ENCODE assay signal across 15 cellular contexts in the genomic region with DNA sequence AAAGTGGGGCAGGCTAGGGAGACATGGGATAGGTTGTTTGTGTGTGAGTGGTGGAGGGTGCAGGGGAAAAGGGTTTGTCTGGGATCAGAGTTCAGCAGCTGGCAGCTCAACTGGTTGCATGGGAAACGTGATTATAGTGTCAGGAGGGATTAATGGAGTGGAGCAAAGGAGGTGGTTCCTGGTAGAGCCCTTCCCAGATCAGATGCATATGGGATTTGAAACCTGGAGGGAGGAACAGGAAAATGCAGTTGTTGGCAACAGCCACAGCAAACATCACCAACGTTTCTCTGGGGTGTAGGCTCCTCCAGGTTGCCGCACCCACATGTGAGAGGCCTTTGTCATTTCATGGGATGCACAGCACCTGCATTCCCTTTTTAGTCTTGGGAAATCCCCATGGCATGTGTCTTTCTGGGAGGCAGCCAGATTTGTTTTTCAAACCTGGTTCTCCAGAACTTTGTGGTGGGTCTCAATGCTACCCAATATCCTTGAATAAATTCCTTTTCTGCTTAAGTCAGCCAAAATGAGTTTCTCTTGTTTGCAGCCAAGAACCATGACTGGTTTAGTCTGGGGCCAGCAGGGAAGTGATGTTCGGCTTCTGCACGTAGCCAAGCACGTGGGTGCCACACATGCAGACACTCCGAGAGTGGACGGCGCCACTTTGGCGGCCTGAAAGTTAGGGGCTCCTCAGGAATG.
A peak's percentile ranks its signal among the peaks of the same experiment; 100 is the strongest.
DNase-seq lines count a peak whose midpoint lies in the region; ATAC-seq and TF ChIP-seq lines count a peak whose summit lies in the region.
"Had no signal": no experiment of that assay in that cellular context is flagged by ENCODE, and none has a peak within 500 bp of the region (broad histone marks: within the 10 kb centered on the region; RNA-seq: fewer than 3 reads in every experiment).

No MANE protein-coding gene starts in this region.

- intact Hi-C loops in IMR-90 (cut with micrococcal nuclease) = no loop called here

- peak; percentile 82 for DNase-seq in AG10803 (ENCODE audit: low read depth)
- no peak for DNase-seq in IMR-90
- DNase-seq in activated CD4-positive, alpha-beta T cell treated with anti-CD3 and anti-CD28 coated beads, Interleukin-2, amount 10 ng/mL, durations not matched to agents 7 days and 5 days = no peak
- no peak for DNase-seq in GDM1 (lab: John Stamatoyannopoulos, UW)
- no peak for DNase-seq in T-cell
- DNase-seq: activated CD4-positive, CD25-positive, alpha-beta regulatory T cell treated with anti-CD3 and anti-CD28 coated beads, Interleukin-2, amount 50 U/mL, for 72 hours; activated gamma-delta T cell treated with Interleukin-2 at 50 U/mL for 16 hours; CD4-positive, alpha-beta memory T cell; hippocampal formation; midbrain; NCI-H2029 had no signal

- H3K4me1 ChIP-seq in IMR-90 (ENCODE audit: control insufficient read depth, insufficient read depth, low read length) = peaks cover 11% of the 10 kb centered on the region
- peaks cover 20 to 40% of the 10 kb centered on the region in 2 donors for H3K4me1 ChIP-seq in mucosa of rectum (ENCODE audit: control insufficient read depth in 2 of 2, insufficient read depth in 2 of 2, low read length in 2 of 2)

- no peak overlapping the region for H2BK5ac ChIP-seq in IMR-90 (ENCODE audit: low read depth, low read length, poor library complexity, severe bottlenecking)

- TF ChIP-seq CTCF in AG10803 (conservative IDR thresholded peaks at IDR 0.05; ENCODE audit: low read length) = no peak
- TF ChIP-seq CTCF in IMR-90 (conservative IDR thresholded peaks at IDR 0.05; ENCODE audit: low read depth, low read length) = no peak
- no peak for TF ChIP-seq CTCF in brain (conservative IDR thresholded peaks at IDR 0.05)

- H2AK9ac ChIP-seq in IMR-90 (replicated peaks; ENCODE audit: low read depth, low read length, poor library complexity) = no peak overlapping the region

- H3K4me3 Mint-ChIP-seq in brain (peak overlapping the region in 1 of 5 experiments; percentile 50), T-cell (no peak overlapping the region)
- H3K4me3 Mint-ChIP-seq in activated CD4-positive, alpha-beta T cell treated with anti-CD3 and anti-CD28 coated beads, Interleukin-2, amount 10 ng/mL, durations not matched to agents 7 days and 5 days = no peak overlapping the region
- H3K4me3 Mint-ChIP-seq: CD4-positive, alpha-beta memory T cell had no signal

- H3K14ac ChIP-seq in IMR-90 (replicated peaks; ENCODE audit: low read depth, low read length) = no peak overlapping the region

- TF ChIP-seq POLR2A in IMR-90 (IDR thresholded peaks at IDR 0.05; ENCODE audit: low read depth, low read length) = no peak

- no peak overlapping the region for H4K8ac ChIP-seq in IMR-90 (ENCODE audit: low read depth in 2 of 2, low read length in 2 of 2)

- CTCF ChIA-PET in IMR-90 (lab: Yijun Ruan, JAX) (interaction anchor here (0.6 kb wide), 1 partner anchor 8 kb away, joined by 9 read pairs; no protein-coding TSS in a partner anchor), T-cell (lab: Charles Lee) (interaction anchor here in 1 of 2 donors (0.7 kb wide), 1 partner anchor 7 kb away, joined by 3 read pairs; no protein-coding TSS in a partner anchor)
- CTCF ChIA-PET in activated CD4-positive, alpha-beta T cell treated with anti-CD3 and anti-CD28 coated beads, Interleukin-2, amount 10 ng/mL, durations not matched to agents 7 days and 5 days (lab: Charles Lee) = no interaction called here

- no peak overlapping the region for H2AFZ ChIP-seq in IMR-90 (replicated peaks; ENCODE audit: low read length, poor library complexity)

- H3K27ac ChIP-seq in IMR-90 (ENCODE audit: insufficient read depth, low read length) (no peak overlapping the region), mucosa of rectum (ENCODE audit: low read depth in 2 of 2, low read length in 2 of 2) (peak overlapping the region; percentile 83 to 86)
- H3K27ac ChIP-seq: SJCRH30 had no signal

- no peak overlapping the region for H4K91ac ChIP-seq in IMR-90 (ENCODE audit: insufficient read depth, low read depth, low read length)

- ATAC-seq in IMR-90 (ENCODE audit: low read depth) (no peak), GM19324 (IDR thresholded peaks at IDR 0.05; ENCODE audit: low FRiP score, unreplicated experiment) (no peak), T-cell (replicated peaks in 1 of 4) (no peak)

- no peak overlapping the region for H3K18ac ChIP-seq in IMR-90 (ENCODE audit: low read depth, low read length)

- H3K4me1 Mint-ChIP-seq in brain = peaks cover 63% of the 10 kb centered on the region
- no peaks in the 10 kb centered on the region for H3K4me1 Mint-ChIP-seq in activated CD4-positive, alpha-beta T cell treated with anti-CD3 and anti-CD28 coated beads, Interleukin-2, amount 10 ng/mL, durations not matched to agents 7 days and 5 days
- H3K4me1 Mint-ChIP-seq in T-cell = no peaks in the 10 kb centered on the region
- H3K4me1 Mint-ChIP-seq: CD4-positive, alpha-beta memory T cell had no signal

- WGBS in IMR-90 (ENCODE audit: extremely low coverage in 2 of 2, insufficient read length in 1 of 2), 2 experiments = 72% methylated on average over 6 of the region's 10 CpGs; no CpG with 5 or more reads in 1 of the 2 experiments

- dilution Hi-C loops in IMR-90 (cut with HindIII; ENCODE audit: low sequenced_read_pairs, unreplicated experiment) = no loop called here

- 0 out of 2 replicates have a peak, but pooled peaks cover 5% of the 10 kb centered on the region for H3K27me3 ChIP-seq in IMR-90 (ENCODE audit: control insufficient read depth, insufficient read depth, low read length)
- no peaks in the 10 kb centered on the region for H3K27me3 ChIP-seq in mucosa of rectum (ENCODE audit: control insufficient read depth in 2 of 2, insufficient read depth in 2 of 2, low read length in 2 of 2)
- H3K27me3 ChIP-seq: SJCRH30 had no signal

- H3K9me3 Mint-ChIP-seq in brain (peaks cover 0 to 12% (median 4%) of the 10 kb centered on the region in 5 experiments), T-cell (no peaks in the 10 kb centered on the region)
- no peaks in the 10 kb centered on the region for H3K9me3 Mint-ChIP-seq in activated CD4-positive, alpha-beta T cell treated with anti-CD3 and anti-CD28 coated beads, Interleukin-2, amount 10 ng/mL, durations not matched to agents 7 days and 5 days

- no peaks in the 10 kb centered on the region for H4K20me1 ChIP-seq in IMR-90 (ENCODE audit: insufficient read depth, low read length)

- H2BK15ac ChIP-seq in IMR-90 (ENCODE audit: low read depth, low read length) = no peak overlapping the region

- H3K56ac ChIP-seq in IMR-90 (ENCODE audit: extremely low read depth, insufficient read depth, low read length) = no peak overlapping the region

- H4K5ac ChIP-seq in IMR-90 (ENCODE audit: low read depth, low read length) = no peak overlapping the region

- TF ChIP-seq RAD21 in IMR-90 (IDR thresholded peaks at IDR 0.05; ENCODE audit: low read length) = no peak

- H3K9me1 ChIP-seq in IMR-90 (ENCODE audit: insufficient read depth, low read length) = peaks cover 6% of the 10 kb centered on the region

- no peaks in the 10 kb centered on the region for H3K79me1 ChIP-seq in IMR-90 (ENCODE audit: low read depth in 1 of 2, low read length in 2 of 2)

- no peak overlapping the region for H2AK5ac ChIP-seq in IMR-90 (ENCODE audit: low read depth, low read length)

- H3K4ac ChIP-seq in IMR-90 (ENCODE audit: low read depth, low read length) = no peak overlapping the region

- no peak overlapping the region for H3K23ac ChIP-seq in IMR-90 (ENCODE audit: low read depth, low read length)

- H3K9me3 ChIP-seq in IMR-90 (ENCODE audit: control insufficient read depth, insufficient read depth, low read length) (no peaks in the 10 kb centered on the region), mucosa of rectum (ENCODE audit: control insufficient read depth in 2 of 2, low read length in 2 of 2) (no peaks in the 10 kb centered on the region)
- H3K9me3 ChIP-seq: SJCRH30 had no signal

- H3K9ac ChIP-seq in IMR-90 (ENCODE audit: low read depth, low read length) = no peak overlapping the region
- peak overlapping the region in 1 of 2 donors; percentile 14 for H3K9ac ChIP-seq in mucosa of rectum (ENCODE audit: low read depth in 1 of 2, low read length in 2 of 2)

- H3K27me3 Mint-ChIP-seq in brain (peaks cover 3% of the 10 kb centered on the region), T-cell (peaks cover 3 to 4% of the 10 kb centered on the region in 2 donors)
- H3K27me3 Mint-ChIP-seq in activated CD4-positive, alpha-beta T cell treated with anti-CD3 and anti-CD28 coated beads, Interleukin-2, amount 10 ng/mL, durations not matched to agents 7 days and 5 days = peaks cover 2% of the 10 kb centered on the region

- no peak overlapping the region for H3K4me3 ChIP-seq in AG10803 (ENCODE audit: low read length)
- no peak overlapping the region for H3K4me3 ChIP-seq in IMR-90 (ENCODE audit: insufficient read depth, low read depth, low read length)
- H3K4me3 ChIP-seq in mucosa of rectum (ENCODE audit: low read length in 2 of 2) = no peak overlapping the region
- H3K4me3 ChIP-seq: SJCRH30 had no signal

- POLR2A ChIA-PET in IMR-90 (lab: Charles Lee; ENCODE audit: unreplicated experiment) = no interaction called here
- POLR2A ChIA-PET in activated CD4-positive, alpha-beta T cell treated with anti-CD3 and anti-CD28 coated beads, Interleukin-2, amount 10 ng/mL, durations not matched to agents 7 days and 5 days (lab: Charles Lee) = no interaction called here
- POLR2A ChIA-PET in T-cell (lab: Charles Lee) = no interaction called here

- no peaks in the 10 kb centered on the region for H3K36me3 Mint-ChIP-seq in brain
- H3K36me3 Mint-ChIP-seq in activated CD4-positive, alpha-beta T cell treated with anti-CD3 and anti-CD28 coated beads, Interleukin-2, amount 10 ng/mL, durations not matched to agents 7 days and 5 days (ENCODE audit: low read depth) = no peaks in the 10 kb centered on the region
- no peaks in the 10 kb centered on the region for H3K36me3 Mint-ChIP-seq in T-cell
- H3K36me3 Mint-ChIP-seq: CD4-positive, alpha-beta memory T cell had no signal

- no peak overlapping the region for H2BK120ac ChIP-seq in IMR-90 (ENCODE audit: low read depth, low read length)

- no peak overlapping the region for H2BK20ac ChIP-seq in IMR-90 (ENCODE audit: low read depth, low read length)

- no peak overlapping the region for H3K4me2 ChIP-seq in IMR-90 (ENCODE audit: low read depth, low read length)

- peak overlapping the region; percentile 16 to 79 (median 72) for H3K27ac Mint-ChIP-seq in brain
- H3K27ac Mint-ChIP-seq in activated CD4-positive, alpha-beta T cell treated with anti-CD3 and anti-CD28 coated beads, Interleukin-2, amount 10 ng/mL, durations not matched to agents 7 days and 5 days = no peak overlapping the region
- no peak overlapping the region for H3K27ac Mint-ChIP-seq in T-cell
- H3K27ac Mint-ChIP-seq: CD4-positive, alpha-beta memory T cell had no signal

- in situ Hi-C loops in IMR-90 (cut with MboI; ENCODE audit: low sequenced_read_pairs) = no loop called here

- H3K36me3 ChIP-seq in IMR-90 (ENCODE audit: control insufficient read depth, insufficient read depth, low read length) = no peaks in the 10 kb centered on the region
- H3K36me3 ChIP-seq in mucosa of rectum (ENCODE audit: control insufficient read depth in 2 of 2, insufficient read depth in 2 of 2, low read length in 2 of 2) = no peaks in the 10 kb centered on the region
- H3K36me3 ChIP-seq: SJCRH30 had no signal

- BruUV-seq in IMR-90 (replicated peaks; lab: Mats Ljungman, UMichigan) = no TSS peak

TF ChIP-seq in IMR-90, 13 proteins besides CTCF, POLR2A, EP300 and RAD21 (continues in another document):
- no peak for TF ChIP-seq BHLHE40 (IDR thresholded peaks at IDR 0.05; ENCODE audit: low read depth, low read length)
- no peak for TF ChIP-seq FOS (IDR thresholded peaks at IDR 0.05; ENCODE audit: low read depth, low read length)

Comparison
In these comparisons a context has a peak if more than half of its experiments do, and no peak if none do; other contexts are left out.
1. H3K27ac Mint-ChIP-seq: peak in brain (5 of 5); none in activated CD4-positive, alpha-beta T cell treated with anti-CD3 and anti-CD28 coated beads, Interleukin-2, amount 10 ng/mL, durations not matched to agents 7 days and 5 days (single experiment) and T-cell (0 of 2).